ENCODE assay signal across 13 cellular contexts in the genomic region with DNA sequence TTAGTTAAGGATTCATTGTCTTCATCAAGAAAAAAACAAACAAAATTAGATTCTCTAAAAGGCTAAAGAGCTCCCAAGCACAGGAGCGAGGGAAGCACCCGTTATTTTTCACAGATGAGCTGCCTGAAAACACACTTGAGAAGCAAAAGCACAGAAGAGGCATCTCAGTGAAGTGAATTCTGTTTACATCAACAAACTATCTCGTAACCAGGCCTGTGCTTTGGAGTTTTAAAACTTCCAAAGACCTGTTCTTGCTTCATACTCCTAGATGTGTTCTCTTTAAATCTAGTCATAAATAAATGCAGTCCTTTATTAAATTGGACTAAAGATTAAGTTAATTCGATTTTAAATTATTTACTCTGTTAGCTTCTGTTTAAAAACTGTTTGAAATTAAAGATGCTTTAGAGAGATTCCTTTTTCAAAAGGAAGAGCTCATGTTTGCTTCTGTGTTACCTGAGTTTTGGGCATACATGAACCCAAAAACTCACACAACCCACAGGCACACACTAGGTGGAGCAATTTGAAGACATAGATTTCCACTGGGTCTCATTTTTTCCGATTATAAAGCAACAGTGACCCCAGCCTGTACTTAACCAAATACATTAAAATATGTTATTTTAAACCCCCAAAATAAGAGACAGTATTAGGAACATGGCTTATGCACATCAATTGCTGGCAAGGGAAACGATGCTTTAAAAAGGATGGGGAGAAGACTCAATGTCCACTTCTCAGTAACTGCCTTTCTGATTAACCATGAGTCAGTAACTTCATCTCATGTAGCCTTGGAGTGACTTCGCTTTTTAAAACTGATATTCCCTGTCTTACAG.
DNase-seq lines count a peak whose midpoint lies in the region; ATAC-seq, FAIRE-seq and TF ChIP-seq lines count a peak whose summit lies in the region.
"Had no signal": no experiment of that assay in that cellular context is flagged by ENCODE, and none has a peak within 500 bp of the region (broad histone marks: within the 10 kb centered on the region; RNA-seq: fewer than 3 reads in every experiment).

No MANE protein-coding gene starts in this region.

- no peaks in the 10 kb centered on the region for H3K9me3 ChIP-seq in A673 (ENCODE audit: low read depth, low read length, poor library complexity, severe bottlenecking)
- H3K9me3 ChIP-seq: mucosa of descending colon had no signal

- ATAC-seq in GM21786 (IDR thresholded peaks at IDR 0.05; ENCODE audit: unreplicated experiment): no peak
- no peak for ATAC-seq in GM19351 (IDR thresholded peaks at IDR 0.05; ENCODE audit: unreplicated experiment)
- ATAC-seq: mucosa of descending colon had no signal

- intact Hi-C loops in A673 (cut with micrococcal nuclease; ENCODE audit: unreplicated experiment): no loop called here

- no TSS peak for BruUV-seq in A673 (replicated peaks; lab: Mats Ljungman, UMichigan)

- CTCF ChIA-PET in A673 (lab: Charles Lee): no interaction called here

- no peaks in the 10 kb centered on the region for H3K27me3 ChIP-seq in A673 (replicated peaks; ENCODE audit: insufficient read depth, low read depth, low read length, poor library complexity)

- peak; percentile 32 for FAIRE-seq in RCC 7860 (lab: Jason Lieb, UNC)
- FAIRE-seq: small intestine had no signal

- no peaks in the 10 kb centered on the region for H3K4me1 ChIP-seq in A673 (ENCODE audit: insufficient read depth, low read length, poor library complexity, severe bottlenecking)

- TF ChIP-seq CTCF in A673 (conservative IDR thresholded peaks at IDR 0.05; ENCODE audit: low read depth, low read length) (peak; percentile 36; the same call in 1 of the 2 replicates), GM12872 (IDR thresholded peaks at IDR 0.05; ENCODE audit: insufficient read depth, low read depth, low read length) (peak; percentile 20; the same call in 1 of the 3 replicates), fibroblast of mammary gland (conservative IDR thresholded peaks at IDR 0.05; ENCODE audit: control insufficient read depth, insufficient read depth, low read depth, low read length) (peak; percentile 55)

- H3K4me3 ChIP-seq in A673 (ENCODE audit: low read depth, low read length, poor library complexity, severe bottlenecking) (no peak overlapping the region), fibroblast of mammary gland (ENCODE audit: control insufficient read depth, low read depth, low read length) (no peak overlapping the region)
- H3K4me3 ChIP-seq: mucosa of descending colon, SK-N-MC had no signal

- H3K27ac ChIP-seq in A673 (ENCODE audit: low read depth, low read length, poor library complexity, severe bottlenecking): no peak overlapping the region
- H3K27ac ChIP-seq: SK-N-MC had no signal

- POLR2A ChIA-PET in A673 (lab: Charles Lee; ENCODE audit: low non-redundant PET): no interaction called here

- DNase-seq in A673 (ENCODE audit: low spot score) (peak; percentile 9), RCC 7860 (ENCODE audit: low spot score) (peak; percentile 54), fibroblast of mammary gland (ENCODE audit: low read depth) (peak; percentile 75), COLO829 (ENCODE audit: low spot score) (no peak), Ammon's horn (ENCODE audit: low spot score) (no peak)
- DNase-seq: glutamatergic neuron, mucosa of descending colon, NCI-H187 had no signal

- no peaks in the 10 kb centered on the region for H3K36me3 ChIP-seq in A673 (ENCODE audit: insufficient read depth, low read length, poor library complexity, severe bottlenecking)

Comparison
In these comparisons a context has a peak if more than half of its experiments do, and no peak if none do; other contexts are left out.
1. DNase-seq: peak in A673 (single experiment), RCC 7860 (single experiment) and fibroblast of mammary gland (single experiment); none in COLO829 (single experiment) and Ammon's horn (single experiment).
2. Peak in every context shown above with its lines, with median percentiles within 50 percentile points of each other: CTCF ChIP-seq.